ENCODE assay signal across 3 cellular contexts in the genomic region with DNA sequence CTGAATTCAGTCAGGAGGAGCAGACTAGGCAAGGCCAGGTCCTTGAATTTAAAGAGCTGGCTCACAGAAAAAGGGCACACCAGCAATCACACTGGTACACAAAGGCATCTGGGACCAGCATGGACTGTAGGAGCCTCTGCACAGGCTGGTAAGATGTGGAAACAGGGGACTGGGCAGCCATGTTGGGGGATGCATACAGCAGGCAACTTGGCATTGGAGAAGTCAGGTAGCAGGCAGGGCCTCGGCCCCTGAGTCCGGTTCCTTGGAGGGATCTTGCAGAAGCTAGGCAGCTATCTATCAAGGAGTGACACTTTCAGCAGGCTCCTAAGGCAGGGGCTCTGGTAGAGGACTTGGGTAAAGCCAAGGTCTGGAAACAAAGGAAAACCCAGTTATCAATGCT.
TF ChIP-seq lines count a peak whose summit lies in the region.

No MANE protein-coding gene starts in this region.

TF ChIP-seq in GM23338, 12 proteins besides CTCF, POLR2A, EP300 and RAD21 (continues in another document):
- TF ChIP-seq JUNB (IDR thresholded peaks at IDR 0.05; ENCODE audit: unreplicated experiment) (no peak), EZH2 (IDR thresholded peaks at IDR 0.05; ENCODE audit: low read depth, unreplicated experiment) (no peak), EZH2phosphoT487 (IDR thresholded peaks at IDR 0.05; ENCODE audit: unreplicated experiment) (no peak), NANOG (IDR thresholded peaks at IDR 0.05; ENCODE audit: borderline replicate concordance) (no peak)
- TF ChIP-seq, protein P1, sequence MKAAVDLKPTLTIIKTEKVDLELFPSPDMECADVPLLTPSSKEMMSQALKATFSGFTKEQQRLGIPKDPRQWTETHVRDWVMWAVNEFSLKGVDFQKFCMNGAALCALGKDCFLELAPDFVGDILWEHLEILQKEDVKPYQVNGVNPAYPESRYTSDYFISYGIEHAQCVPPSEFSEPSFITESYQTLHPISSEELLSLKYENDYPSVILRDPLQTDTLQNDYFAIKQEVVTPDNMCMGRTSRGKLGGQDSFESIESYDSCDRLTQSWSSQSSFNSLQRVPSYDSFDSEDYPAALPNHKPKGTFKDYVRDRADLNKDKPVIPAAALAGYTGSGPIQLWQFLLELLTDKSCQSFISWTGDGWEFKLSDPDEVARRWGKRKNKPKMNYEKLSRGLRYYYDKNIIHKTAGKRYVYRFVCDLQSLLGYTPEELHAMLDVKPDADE (IDR thresholded peaks at IDR 0.05) = no peak

TF ChIP-seq in H1, 55 proteins besides CTCF, POLR2A, EP300 and RAD21:
- TF ChIP-seq, protein P2, sequence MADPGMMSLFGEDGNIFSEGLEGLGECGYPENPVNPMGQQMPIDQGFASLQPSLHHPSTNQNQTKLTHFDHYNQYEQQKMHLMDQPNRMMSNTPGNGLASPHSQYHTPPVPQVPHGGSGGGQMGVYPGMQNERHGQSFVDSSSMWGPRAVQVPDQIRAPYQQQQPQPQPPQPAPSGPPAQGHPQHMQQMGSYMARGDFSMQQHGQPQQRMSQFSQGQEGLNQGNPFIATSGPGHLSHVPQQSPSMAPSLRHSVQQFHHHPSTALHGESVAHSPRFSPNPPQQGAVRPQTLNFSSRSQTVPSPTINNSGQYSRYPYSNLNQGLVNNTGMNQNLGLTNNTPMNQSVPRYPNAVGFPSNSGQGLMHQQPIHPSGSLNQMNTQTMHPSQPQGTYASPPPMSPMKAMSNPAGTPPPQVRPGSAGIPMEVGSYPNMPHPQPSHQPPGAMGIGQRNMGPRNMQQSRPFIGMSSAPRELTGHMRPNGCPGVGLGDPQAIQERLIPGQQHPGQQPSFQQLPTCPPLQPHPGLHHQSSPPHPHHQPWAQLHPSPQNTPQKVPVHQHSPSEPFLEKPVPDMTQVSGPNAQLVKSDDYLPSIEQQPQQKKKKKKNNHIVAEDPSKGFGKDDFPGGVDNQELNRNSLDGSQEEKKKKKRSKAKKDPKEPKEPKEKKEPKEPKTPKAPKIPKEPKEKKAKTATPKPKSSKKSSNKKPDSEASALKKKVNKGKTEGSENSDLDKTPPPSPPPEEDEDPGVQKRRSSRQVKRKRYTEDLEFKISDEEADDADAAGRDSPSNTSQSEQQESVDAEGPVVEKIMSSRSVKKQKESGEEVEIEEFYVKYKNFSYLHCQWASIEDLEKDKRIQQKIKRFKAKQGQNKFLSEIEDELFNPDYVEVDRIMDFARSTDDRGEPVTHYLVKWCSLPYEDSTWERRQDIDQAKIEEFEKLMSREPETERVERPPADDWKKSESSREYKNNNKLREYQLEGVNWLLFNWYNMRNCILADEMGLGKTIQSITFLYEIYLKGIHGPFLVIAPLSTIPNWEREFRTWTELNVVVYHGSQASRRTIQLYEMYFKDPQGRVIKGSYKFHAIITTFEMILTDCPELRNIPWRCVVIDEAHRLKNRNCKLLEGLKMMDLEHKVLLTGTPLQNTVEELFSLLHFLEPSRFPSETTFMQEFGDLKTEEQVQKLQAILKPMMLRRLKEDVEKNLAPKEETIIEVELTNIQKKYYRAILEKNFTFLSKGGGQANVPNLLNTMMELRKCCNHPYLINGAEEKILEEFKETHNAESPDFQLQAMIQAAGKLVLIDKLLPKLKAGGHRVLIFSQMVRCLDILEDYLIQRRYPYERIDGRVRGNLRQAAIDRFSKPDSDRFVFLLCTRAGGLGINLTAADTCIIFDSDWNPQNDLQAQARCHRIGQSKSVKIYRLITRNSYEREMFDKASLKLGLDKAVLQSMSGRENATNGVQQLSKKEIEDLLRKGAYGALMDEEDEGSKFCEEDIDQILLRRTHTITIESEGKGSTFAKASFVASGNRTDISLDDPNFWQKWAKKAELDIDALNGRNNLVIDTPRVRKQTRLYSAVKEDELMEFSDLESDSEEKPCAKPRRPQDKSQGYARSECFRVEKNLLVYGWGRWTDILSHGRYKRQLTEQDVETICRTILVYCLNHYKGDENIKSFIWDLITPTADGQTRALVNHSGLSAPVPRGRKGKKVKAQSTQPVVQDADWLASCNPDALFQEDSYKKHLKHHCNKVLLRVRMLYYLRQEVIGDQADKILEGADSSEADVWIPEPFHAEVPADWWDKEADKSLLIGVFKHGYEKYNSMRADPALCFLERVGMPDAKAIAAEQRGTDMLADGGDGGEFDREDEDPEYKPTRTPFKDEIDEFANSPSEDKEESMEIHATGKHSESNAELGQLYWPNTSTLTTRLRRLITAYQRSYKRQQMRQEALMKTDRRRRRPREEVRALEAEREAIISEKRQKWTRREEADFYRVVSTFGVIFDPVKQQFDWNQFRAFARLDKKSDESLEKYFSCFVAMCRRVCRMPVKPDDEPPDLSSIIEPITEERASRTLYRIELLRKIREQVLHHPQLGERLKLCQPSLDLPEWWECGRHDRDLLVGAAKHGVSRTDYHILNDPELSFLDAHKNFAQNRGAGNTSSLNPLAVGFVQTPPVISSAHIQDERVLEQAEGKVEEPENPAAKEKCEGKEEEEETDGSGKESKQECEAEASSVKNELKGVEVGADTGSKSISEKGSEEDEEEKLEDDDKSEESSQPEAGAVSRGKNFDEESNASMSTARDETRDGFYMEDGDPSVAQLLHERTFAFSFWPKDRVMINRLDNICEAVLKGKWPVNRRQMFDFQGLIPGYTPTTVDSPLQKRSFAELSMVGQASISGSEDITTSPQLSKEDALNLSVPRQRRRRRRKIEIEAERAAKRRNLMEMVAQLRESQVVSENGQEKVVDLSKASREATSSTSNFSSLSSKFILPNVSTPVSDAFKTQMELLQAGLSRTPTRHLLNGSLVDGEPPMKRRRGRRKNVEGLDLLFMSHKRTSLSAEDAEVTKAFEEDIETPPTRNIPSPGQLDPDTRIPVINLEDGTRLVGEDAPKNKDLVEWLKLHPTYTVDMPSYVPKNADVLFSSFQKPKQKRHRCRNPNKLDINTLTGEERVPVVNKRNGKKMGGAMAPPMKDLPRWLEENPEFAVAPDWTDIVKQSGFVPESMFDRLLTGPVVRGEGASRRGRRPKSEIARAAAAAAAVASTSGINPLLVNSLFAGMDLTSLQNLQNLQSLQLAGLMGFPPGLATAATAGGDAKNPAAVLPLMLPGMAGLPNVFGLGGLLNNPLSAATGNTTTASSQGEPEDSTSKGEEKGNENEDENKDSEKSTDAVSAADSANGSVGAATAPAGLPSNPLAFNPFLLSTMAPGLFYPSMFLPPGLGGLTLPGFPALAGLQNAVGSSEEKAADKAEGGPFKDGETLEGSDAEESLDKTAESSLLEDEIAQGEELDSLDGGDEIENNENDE (IDR thresholded peaks at IDR 0.05; ENCODE audit: insufficient replicate concordance, low read length) = no peak
- no peak for TF ChIP-seq BRCA1 (IDR thresholded peaks at IDR 0.05; ENCODE audit: low read depth, low read length)
- no peak for TF ChIP-seq HDAC2 (IDR thresholded peaks at IDR 0.05; ENCODE audit: borderline replicate concordance in 1 of 2, low read depth in 2 of 2, low read length in 2 of 2)

TF ChIP-seq in GM12891, 5 proteins besides CTCF, POLR2A, EP300 and RAD21:
- TF ChIP-seq SPI1 (IDR thresholded peaks at IDR 0.05; ENCODE audit: low read depth, low read length) = no peak
- no peak for TF ChIP-seq POU2F2 (IDR thresholded peaks at IDR 0.05; ENCODE audit: low read depth, low read length)
